25 cellular contexts compared by ENCODE assay signal in genomic region chr9:126874546-126875314, GRCh38. TPM values are rescaled to one million over a fixed set of nuclear protein-coding genes. Genes with fewer than 3 reads are reported as not detected.
DNase-seq lines count a peak whose midpoint lies in the region; ATAC-seq, FAIRE-seq and TF ChIP-seq lines count a peak whose summit lies in the region.
"Had no signal": no experiment of that assay in that cellular context is flagged by ENCODE, and none has a peak within 500 bp of the region (broad histone marks: within the 10 kb centered on the region; RNA-seq: fewer than 3 reads in every experiment).

No MANE protein-coding gene starts in this region.

- H3K4me3 Mint-ChIP-seq in CD8-positive, alpha-beta memory T cell, result no peak overlapping the region
- H3K4me3 Mint-ChIP-seq: activated naive CD8-positive, alpha-beta T cell treated with anti-CD3 and anti-CD28 coated beads, Interleukin-2, amount 10 ng/mL, durations not matched to agents 7 days and 5 days; activated T-helper 1 cell treated with anti-CD3 and anti-CD28 coated beads, Interleukin-12 subunit alpha, Interleukin-12 subunit beta, Interleukin-2, Interleukin-4 antibody, amounts not matched to agents 30 ng/mL and 10 ng/mL and 1 ng/mL, durations not matched to agents 14 hours and 24 hours and 36 hours; CD4-positive, alpha-beta memory T cell had no signal

- H3K36me3 ChIP-seq in CD8-positive, alpha-beta memory T cell (ENCODE audit: insufficient read depth, low read length), result peaks cover 5% of the 10 kb centered on the region
- no peaks in the 10 kb centered on the region for H3K36me3 ChIP-seq in PC-9 (ENCODE audit: low read depth)
- peaks cover 0 to 23% of the 10 kb centered on the region in 2 donors for H3K36me3 ChIP-seq in left lung

- TF ChIP-seq CTCF in PC-9 (conservative IDR thresholded peaks at IDR 0.05) (no peak), left lung (IDR thresholded peaks at IDR 0.05) (no peak)

- peak; percentile 20 for FAIRE-seq in GM12891 (lab: Jason Lieb, UNC)

- H3K4me3 ChIP-seq in CD8-positive, alpha-beta memory T cell (ENCODE audit: low read length), result no peak overlapping the region
- H3K4me3 ChIP-seq in PC-9, result no peak overlapping the region
- no peak overlapping the region for H3K4me3 ChIP-seq in left lung
- H3K4me3 ChIP-seq: HAP-1, heart right ventricle, Peyer's patch, stomach had no signal

- CTCF ChIA-PET in CD8-positive, alpha-beta memory T cell (lab: Charles Lee), result interaction anchor here (1.1 kb wide), 1 partner anchor 11 kb away, joined by 3 read pairs; no protein-coding TSS in a partner anchor
- CTCF ChIA-PET in PC-9 (lab: Charles Lee), result no interaction called here

- H3F3A ChIP-seq in PC-9 (ENCODE audit: insufficient read depth, low read depth), result peaks cover 3% of the 10 kb centered on the region

- no peak for DNase-seq in CD8-positive, alpha-beta memory T cell
- DNase-seq in GM12891 (ENCODE audit: insufficient read length, low spot score) (no peak), PC-9 (peak; percentile 36 to 50), left lung (no peak), NCI-H146 (lab: John Stamatoyannopoulos, UW) (no peak), NCI-H226 (no peak)
- no peak for DNase-seq in activated CD8-positive, alpha-beta memory T cell treated with anti-CD3 and anti-CD28 coated beads, Interleukin-2, amount 50 U/mL, for 48 hours
- DNase-seq: activated CD8-positive, alpha-beta memory T cell treated with anti-CD3 and anti-CD28 coated beads for 24 hours; activated naive CD8-positive, alpha-beta T cell treated with anti-CD3 and anti-CD28 coated beads, Interleukin-2, amount 10 ng/mL, durations not matched to agents 7 days and 5 days; CD4-positive, alpha-beta memory T cell; cortex of kidney; DMS79; heart right ventricle; Karpas-422; NCI-H1092 treated with DMSO at 0.1 percent for 48 hours; NCI-H774; Peyer's patch; SK-N-SH; stimulated activated CD4-positive, alpha-beta T cell treated with anti-CD3 and anti-CD28 coated beads, Interleukin-4, amount 100 ng/mL, for 4 hours; stomach had no signal

- no peaks in the 10 kb centered on the region for H3K27me3 Mint-ChIP-seq in CD8-positive, alpha-beta memory T cell
- H3K27me3 Mint-ChIP-seq: activated naive CD8-positive, alpha-beta T cell treated with anti-CD3 and anti-CD28 coated beads, Interleukin-2, amount 10 ng/mL, durations not matched to agents 7 days and 5 days; brain; CD4-positive, alpha-beta memory T cell had no signal

- no peak for TF ChIP-seq POLR2A in GM12891 (IDR thresholded peaks at IDR 0.05; ENCODE audit: low read depth, low read length)

- no TSS peak for BruUV-seq in PC-9 (replicated peaks; lab: Mats Ljungman, UMichigan)

- POLR2A ChIA-PET in CD8-positive, alpha-beta memory T cell (lab: Charles Lee), result no interaction called here
- POLR2A ChIA-PET in PC-9 (lab: Charles Lee; ENCODE audit: unreplicated experiment), result no interaction called here

- peaks cover 0 to 12% (median 3%) of the 10 kb centered on the region in 3 donors for H3K36me3 Mint-ChIP-seq in CD8-positive, alpha-beta memory T cell

- no peak overlapping the region for H2AFZ ChIP-seq in PC-9

- no peak overlapping the region for H3K27ac ChIP-seq in CD8-positive, alpha-beta memory T cell (ENCODE audit: low read depth, low read length)
- H3K27ac ChIP-seq in PC-9 (no peak overlapping the region), left lung (no peak overlapping the region)
- H3K27ac ChIP-seq: heart right ventricle, Peyer's patch, stomach had no signal

- H3K9me2 ChIP-seq in PC-9 (ENCODE audit: insufficient read depth), result no peaks in the 10 kb centered on the region
- H3K9me2 ChIP-seq: SK-N-SH had no signal

- H3K27ac Mint-ChIP-seq in CD8-positive, alpha-beta memory T cell, result peak overlapping the region in 5 of 8 donors; percentile 7 to 91 (median 9)
- H3K27ac Mint-ChIP-seq: activated naive CD8-positive, alpha-beta T cell treated with anti-CD3 and anti-CD28 coated beads, Interleukin-2, amount 10 ng/mL, durations not matched to agents 7 days and 5 days; activated T-helper 1 cell treated with anti-CD3 and anti-CD28 coated beads, Interleukin-12 subunit alpha, Interleukin-12 subunit beta, Interleukin-2, Interleukin-4 antibody, amounts not matched to agents 30 ng/mL and 10 ng/mL and 1 ng/mL, durations not matched to agents 14 hours and 24 hours and 36 hours had no signal

- H4K20me1 ChIP-seq in PC-9 (ENCODE audit: insufficient read depth), result peaks cover 5% of the 10 kb centered on the region

- H3K79me2 ChIP-seq in PC-9 (ENCODE audit: low read depth), result peaks cover 16% of the 10 kb centered on the region

- H3K9me3 ChIP-seq in CD8-positive, alpha-beta memory T cell (ENCODE audit: low read length), result no peaks in the 10 kb centered on the region
- H3K9me3 ChIP-seq in PC-9 (ENCODE audit: insufficient read depth, low read depth) (no peaks in the 10 kb centered on the region), left lung (no peaks in the 10 kb centered on the region)
- H3K9me3 ChIP-seq: HAP-1, heart right ventricle, Peyer's patch, SK-N-SH, stomach had no signal

- intact Hi-C loops in PC-9 (cut with micrococcal nuclease; ENCODE audit: unreplicated experiment) (no loop called here), left lung (cut with DNase I) (no loop called here)

- H3K27me3 ChIP-seq in CD8-positive, alpha-beta memory T cell (ENCODE audit: insufficient read depth, low read length, poor library complexity, severe bottlenecking), result no peaks in the 10 kb centered on the region
- H3K27me3 ChIP-seq in PC-9 (ENCODE audit: insufficient read depth, low read depth), result no peaks in the 10 kb centered on the region
- H3K27me3 ChIP-seq in left lung, result no peaks in the 10 kb centered on the region
- H3K27me3 ChIP-seq: heart right ventricle, Peyer's patch, stomach had no signal

- H3K4me1 ChIP-seq in CD8-positive, alpha-beta memory T cell (ENCODE audit: insufficient read depth, low read length), result no peaks in the 10 kb centered on the region
- H3K4me1 ChIP-seq in PC-9 (replicated peaks; ENCODE audit: insufficient read depth), result 0 out of 2 replicates have a peak, but pooled peaks cover 4% of the 10 kb centered on the region
- peaks cover 0 to 25% of the 10 kb centered on the region in 2 donors for H3K4me1 ChIP-seq in left lung
- H3K4me1 ChIP-seq: Peyer's patch had no signal

- peaks cover 43 to 60% (median 51%) of the 10 kb centered on the region in 3 donors for H3K4me1 Mint-ChIP-seq in CD8-positive, alpha-beta memory T cell

- peak; percentile 53 for ATAC-seq in left lung
- ATAC-seq in GM21717 (IDR thresholded peaks at IDR 0.05; ENCODE audit: unreplicated experiment), result no peak
- ATAC-seq: left lobe of liver had no signal

- H3K4me2 ChIP-seq in PC-9, result no peak overlapping the region
- H3K4me2 ChIP-seq: SK-N-SH had no signal

- no peaks in the 10 kb centered on the region for H3K9me3 Mint-ChIP-seq in CD8-positive, alpha-beta memory T cell
- H3K9me3 Mint-ChIP-seq: activated naive CD8-positive, alpha-beta T cell treated with anti-CD3 and anti-CD28 coated beads, Interleukin-2, amount 10 ng/mL, durations not matched to agents 7 days and 5 days; activated T-helper 1 cell treated with anti-CD3 and anti-CD28 coated beads, Interleukin-12 subunit alpha, Interleukin-12 subunit beta, Interleukin-2, Interleukin-4 antibody, amounts not matched to agents 30 ng/mL and 10 ng/mL and 1 ng/mL, durations not matched to agents 14 hours and 24 hours and 36 hours; brain had no signal

TF ChIP-seq in GM12891, 5 proteins besides CTCF, POLR2A, EP300 and RAD21:
- TF ChIP-seq PAX5 (IDR thresholded peaks at IDR 0.05; ENCODE audit: insufficient read depth, low read length, severe bottlenecking) (no peak), TAF1 (IDR thresholded peaks at IDR 0.05; ENCODE audit: low read depth, low read length) (no peak), POLR2AphosphoS5 (IDR thresholded peaks at IDR 0.05; ENCODE audit: low read depth, low read length) (no peak), SPI1 (IDR thresholded peaks at IDR 0.05; ENCODE audit: low read depth, low read length) (no peak), POU2F2 (IDR thresholded peaks at IDR 0.05; ENCODE audit: low read depth, low read length) (no peak)

RNA-seq across cellular contexts. Expression of gene ZBTB34, which starts 14.3 kb away (rescaled TPM):
- 1 to 10 TPM; 6.8 to 7.0 TPM for total RNA-seq in CD8-positive, alpha-beta memory T cell
- 1.3 TPM for polyA plus RNA-seq in CD8-positive, alpha-beta memory T cell
- polyA plus RNA-seq in GM12891 (2012; ENCODE audit: low read depth, missing spikeins), result 1.3 TPM
- 8.2 and 9.0 TPM in 2 replicates for total RNA-seq in PC-9 (2021)
- 10 to 100 TPM in 1 of 2 donors, 1 to 10 TPM in 1; 9.9 to 14.1 TPM for total RNA-seq in left lung

RNA-seq across cellular contexts. Expression of gene RALGPS1, which starts 39.9 kb away (rescaled TPM):
- 1 to 10 TPM; 1.6 to 2.4 TPM for total RNA-seq in CD8-positive, alpha-beta memory T cell
- polyA plus RNA-seq in CD8-positive, alpha-beta memory T cell, result 3.2 TPM
- 1.6 TPM for polyA plus RNA-seq in GM12891 (2012; ENCODE audit: low read depth, missing spikeins)
- total RNA-seq in PC-9 (2021), result 23.3 and 25.8 TPM in 2 replicates
- 10 to 100 TPM; 11.9 to 16.2 TPM for total RNA-seq in left lung

Comparison
In these comparisons a context has a peak if more than half of its experiments do, and no peak if none do; other contexts are left out.
1. DNase-seq: peak in PC-9 (2 of 2); none in CD8-positive, alpha-beta memory T cell (0 of 5), GM12891 (single experiment), left lung (0 of 2), NCI-H146 (single experiment), NCI-H226 (single experiment) and activated CD8-positive, alpha-beta memory T cell treated with anti-CD3 and anti-CD28 coated beads, Interleukin-2, amount 50 U/mL, for 48 hours (single experiment).